22 cellular contexts compared by ENCODE assay signal in genomic region chr5:138985256-138985655, GRCh38.
A peak's percentile ranks its signal among the peaks of the same experiment; 100 is the strongest.
DNase-seq lines count a peak whose midpoint lies in the region; ATAC-seq, FAIRE-seq and TF ChIP-seq lines count a peak whose summit lies in the region.
"Had no signal": no experiment of that assay in that cellular context is flagged by ENCODE, and none has a peak within 500 bp of the region (broad histone marks: within the 10 kb centered on the region; RNA-seq: fewer than 3 reads in every experiment).

No MANE protein-coding gene starts in this region.

- CTCF ChIA-PET in activated CD8-positive, alpha-beta memory T cell treated with anti-CD3 and anti-CD28 coated beads, Interleukin-2, amount 10 ng/mL, durations not matched to agents 7 days and 5 days (lab: Charles Lee): interaction anchor here (1.2 kb wide), 1 partner anchor 69 kb away, joined by 5 read pairs; no protein-coding TSS in a partner anchor
- CTCF ChIA-PET in CD4-positive, alpha-beta memory T cell (lab: Charles Lee; ENCODE audit: partially characterized antibody): no interaction called here

- H3K9ac ChIP-seq in keratinocyte (ENCODE audit: control insufficient read depth, extremely low read depth, insufficient read depth, low read length): no peak overlapping the region
- H3K9ac ChIP-seq: SK-N-SH had no signal

- dilution Hi-C loops in keratinocyte (cut with MboI; ENCODE audit: extremely low pct_ligation_motif_present, low sequenced_read_pairs): no loop called here

- DNase-seq in activated CD8-positive, alpha-beta memory T cell treated with anti-CD3 and anti-CD28 coated beads, Interleukin-2, amount 10 ng/mL, durations not matched to agents 7 days and 5 days: peak; percentile 26
- no peak for DNase-seq in activated CD8-positive, alpha-beta memory T cell treated with anti-CD3 and anti-CD28 coated beads for 24 hours
- DNase-seq in astrocyte of the hippocampus (ENCODE audit: low read depth, low spot score): peak; percentile 76
- no peak for DNase-seq in keratinocyte (ENCODE audit: low read depth, low spot score)
- DNase-seq in uterus: no peak
- DNase-seq in CD4-positive, alpha-beta memory T cell: no peak
- no peak for DNase-seq in KG1 (lab: John Stamatoyannopoulos, UW)
- no peak for DNase-seq in NCI-H187 treated with DMSO at 0.1 percent for 48 hours (lab: John Stamatoyannopoulos, UW)
- DNase-seq: activated naive CD4-positive, alpha-beta T cell treated with anti-CD3 and anti-CD28 coated beads, Interleukin-2, amount 50 U/mL, for 16 hours; CD8-positive, alpha-beta memory T cell; central memory CD4-positive, alpha-beta T cell; GDM1; Kasumi-1; NCI-H1694; NCI-H510A; occipital lobe; spleen; stimulated activated naive CD4-positive, alpha-beta T cell treated with Interleukin-2 at 50 U/mL for 16 hours had no signal

- no peak for TF ChIP-seq POLR2A in uterus (IDR thresholded peaks at IDR 0.05)

- peak; percentile 60 for FAIRE-seq in keratinocyte (lab: Jason Lieb, UNC)
- FAIRE-seq: A204.1 had no signal

- H3K4me3 ChIP-seq in keratinocyte (ENCODE audit: control insufficient read depth in 2 of 3, extremely low read depth in 1 of 3, insufficient read depth in 2 of 3, low read depth in 1 of 3, low read length in 3 of 3) (no peak overlapping the region), uterus (no peak overlapping the region)
- no peak overlapping the region for H3K4me3 ChIP-seq in CD4-positive, alpha-beta memory T cell (ENCODE audit: low read length in 2 of 2)
- H3K4me3 ChIP-seq: spleen had no signal

- no peaks in the 10 kb centered on the region for H3K27me3 Mint-ChIP-seq in activated CD8-positive, alpha-beta memory T cell treated with anti-CD3 and anti-CD28 coated beads, Interleukin-2, amount 10 ng/mL, durations not matched to agents 7 days and 5 days
- H3K27me3 Mint-ChIP-seq in CD4-positive, alpha-beta memory T cell: no peaks in the 10 kb centered on the region
- H3K27me3 Mint-ChIP-seq: CD8-positive, alpha-beta memory T cell had no signal

- H3K36me3 Mint-ChIP-seq in activated CD8-positive, alpha-beta memory T cell treated with anti-CD3 and anti-CD28 coated beads, Interleukin-2, amount 10 ng/mL, durations not matched to agents 7 days and 5 days: no peaks in the 10 kb centered on the region
- H3K36me3 Mint-ChIP-seq in CD4-positive, alpha-beta memory T cell: peaks cover 0 to 2% of the 10 kb centered on the region in 2 donors

- no peaks in the 10 kb centered on the region for H3K79me2 ChIP-seq in keratinocyte (ENCODE audit: control insufficient read depth, insufficient read depth, low read length)

- peak overlapping the region; percentile 2 for H3K4me2 ChIP-seq in keratinocyte (ENCODE audit: control insufficient read depth, extremely low read depth, insufficient read depth, low read depth, low read length)
- H3K4me2 ChIP-seq: SK-N-SH had no signal

- POLR2A ChIA-PET in CD4-positive, alpha-beta memory T cell (lab: Charles Lee; ENCODE audit: partially characterized antibody): no interaction called here

- TF ChIP-seq CTCF in keratinocyte (optimal IDR thresholded peaks at IDR 0.05 in 1 of 3, IDR thresholded peaks at IDR 0.05 in 1 of 3, conservative IDR thresholded peaks at IDR 0.05 in 1 of 3; ENCODE audit: extremely low read depth in 1 of 3, insufficient read depth in 2 of 3, low read length in 3 of 3) (no peak), uterus (IDR thresholded peaks at IDR 0.05) (no peak)

- H3K27me3 ChIP-seq in keratinocyte (ENCODE audit: control insufficient read depth, extremely low read depth, insufficient read depth, low read length) (no peaks in the 10 kb centered on the region), uterus (no peaks in the 10 kb centered on the region)
- no peaks in the 10 kb centered on the region for H3K27me3 ChIP-seq in CD4-positive, alpha-beta memory T cell (ENCODE audit: insufficient read depth, low read length)
- H3K27me3 ChIP-seq: spleen had no signal

- peaks cover 12% of the 10 kb centered on the region for H3K4me1 ChIP-seq in keratinocyte (ENCODE audit: control insufficient read depth, extremely low read depth, insufficient read depth, low read length)
- no peaks in the 10 kb centered on the region for H3K4me1 ChIP-seq in uterus
- H3K4me1 ChIP-seq in CD4-positive, alpha-beta memory T cell (ENCODE audit: insufficient read depth, low read length): peaks cover 23% of the 10 kb centered on the region

- no peak for ATAC-seq in activated CD8-positive, alpha-beta memory T cell treated with anti-CD3 and anti-CD28 coated beads, Interleukin-2, amount 10 ng/mL, durations not matched to agents 7 days and 5 days

- intact Hi-C loops in uterus (cut with DNase I; ENCODE audit: low total_unique reads): no loop called here
- intact Hi-C loops in CD4-positive, alpha-beta memory T cell (cut with micrococcal nuclease): no loop called here

- no peaks in the 10 kb centered on the region for H3K9me3 Mint-ChIP-seq in activated CD8-positive, alpha-beta memory T cell treated with anti-CD3 and anti-CD28 coated beads, Interleukin-2, amount 10 ng/mL, durations not matched to agents 7 days and 5 days (ENCODE audit: low read depth)
- no peaks in the 10 kb centered on the region for H3K9me3 Mint-ChIP-seq in CD4-positive, alpha-beta memory T cell
- H3K9me3 Mint-ChIP-seq: CD8-positive, alpha-beta memory T cell had no signal

- no peak overlapping the region for H2AFZ ChIP-seq in keratinocyte (ENCODE audit: control insufficient read depth, low read length)

- H3K9me3 ChIP-seq in keratinocyte (ENCODE audit: control insufficient read depth, low read depth, low read length): no peaks in the 10 kb centered on the region
- no peaks in the 10 kb centered on the region for H3K9me3 ChIP-seq in uterus
- H3K9me3 ChIP-seq in CD4-positive, alpha-beta memory T cell (ENCODE audit: control insufficient read depth in 1 of 2, low read length in 2 of 2): no peaks in the 10 kb centered on the region
- H3K9me3 ChIP-seq: SK-N-SH, spleen had no signal

- no peak overlapping the region for H3K27ac ChIP-seq in keratinocyte (ENCODE audit: control insufficient read depth, insufficient read depth, low read length)
- H3K27ac ChIP-seq in uterus: peak overlapping the region; percentile 47 to 70
- no peak overlapping the region for H3K27ac ChIP-seq in CD4-positive, alpha-beta memory T cell (ENCODE audit: low read depth, low read length)
- H3K27ac ChIP-seq: epithelial cell of prostate, HL-60, spleen had no signal

- no peak overlapping the region for H3K4me3 Mint-ChIP-seq in activated CD8-positive, alpha-beta memory T cell treated with anti-CD3 and anti-CD28 coated beads, Interleukin-2, amount 10 ng/mL, durations not matched to agents 7 days and 5 days
- no peak overlapping the region for H3K4me3 Mint-ChIP-seq in CD4-positive, alpha-beta memory T cell
- H3K4me3 Mint-ChIP-seq: CD8-positive, alpha-beta memory T cell had no signal

- H3K27ac Mint-ChIP-seq in activated CD8-positive, alpha-beta memory T cell treated with anti-CD3 and anti-CD28 coated beads, Interleukin-2, amount 10 ng/mL, durations not matched to agents 7 days and 5 days: no peak overlapping the region
- peak overlapping the region in 3 of 7 donors; percentile 14 to 29 (median 25) for H3K27ac Mint-ChIP-seq in CD4-positive, alpha-beta memory T cell

- H4K20me1 ChIP-seq in keratinocyte (ENCODE audit: control insufficient read depth, extremely low read depth, insufficient read depth, low read length): no peaks in the 10 kb centered on the region

- no peaks in the 10 kb centered on the region for H3K9me1 ChIP-seq in keratinocyte (ENCODE audit: control insufficient read depth, extremely low read depth, insufficient read depth, low read length)

- H3K36me3 ChIP-seq in keratinocyte (ENCODE audit: control insufficient read depth in 2 of 2, extremely low read depth in 1 of 2, insufficient read depth in 2 of 2, low read length in 2 of 2): peaks cover 0 to 3% of the 10 kb centered on the region in 2 experiments
- H3K36me3 ChIP-seq in uterus: no peaks in the 10 kb centered on the region
- H3K36me3 ChIP-seq in CD4-positive, alpha-beta memory T cell (ENCODE audit: insufficient read depth, low read length): no peaks in the 10 kb centered on the region

- peaks cover 28% of the 10 kb centered on the region for H3K4me1 Mint-ChIP-seq in activated CD8-positive, alpha-beta memory T cell treated with anti-CD3 and anti-CD28 coated beads, Interleukin-2, amount 10 ng/mL, durations not matched to agents 7 days and 5 days
- peaks cover 16 to 32% (median 24%) of the 10 kb centered on the region in 4 donors for H3K4me1 Mint-ChIP-seq in CD4-positive, alpha-beta memory T cell

Comparison
In these comparisons a context has a peak if more than half of its experiments do, and no peak if none do; other contexts are left out.
1. DNase-seq: peak in activated CD8-positive, alpha-beta memory T cell treated with anti-CD3 and anti-CD28 coated beads, Interleukin-2, amount 10 ng/mL, durations not matched to agents 7 days and 5 days (single experiment) and astrocyte of the hippocampus (single experiment); none in activated CD8-positive, alpha-beta memory T cell treated with anti-CD3 and anti-CD28 coated beads for 24 hours (single experiment), keratinocyte (single experiment), uterus (0 of 2), CD4-positive, alpha-beta memory T cell (0 of 5), KG1 (single experiment) and NCI-H187 treated with DMSO at 0.1 percent for 48 hours (single experiment).
2. H3K27ac ChIP-seq: peak in uterus (2 of 2); none in keratinocyte (single experiment) and CD4-positive, alpha-beta memory T cell (single experiment).